In genomic region chr3:10758304-10759037, GRCh38 we compare ENCODE assay signal across 10 cellular contexts. TPM values are rescaled to one million over a fixed set of nuclear protein-coding genes. Genes with fewer than 3 reads are reported as not detected.
DNase-seq lines count a peak whose midpoint lies in the region; ATAC-seq and TF ChIP-seq lines count a peak whose summit lies in the region.
"Had no signal": no experiment of that assay in that cellular context is flagged by ENCODE, and none has a peak within 500 bp of the region (broad histone marks: within the 10 kb centered on the region; RNA-seq: fewer than 3 reads in every experiment).

No MANE protein-coding gene starts in this region.

- H3K27me3 ChIP-seq in CD8-positive, alpha-beta T cell (ENCODE audit: insufficient read depth, low read length): peaks cover 4% of the 10 kb centered on the region
- no peaks in the 10 kb centered on the region for H3K27me3 ChIP-seq in MG63

- peak; percentile 46 for ATAC-seq in CD8-positive, alpha-beta T cell
- ATAC-seq in T-cell (replicated peaks in 1 of 4): peak; percentile 55 to 68 (median 62)
- no peak for ATAC-seq in HG02885 (IDR thresholded peaks at IDR 0.05; ENCODE audit: poor library complexity, unreplicated experiment)

- intact Hi-C loops in CD8-positive, alpha-beta T cell (cut with DNase I, micrococcal nuclease): loop anchor here in 1 of 2 experiments (2.0 to 10.0 kb wide), 2 partner anchors 576 to 1046 kb away; no protein-coding TSS in a partner anchor

- H3K27ac ChIP-seq in CD8-positive, alpha-beta T cell (ENCODE audit: low read depth, low read length): no peak overlapping the region
- H3K27ac ChIP-seq: SK-N-MC had no signal

- H3K4me1 Mint-ChIP-seq in CD8-positive, alpha-beta T cell (ENCODE audit: low read depth): no peaks in the 10 kb centered on the region
- H3K4me1 Mint-ChIP-seq in T-cell: no peaks in the 10 kb centered on the region
- H3K4me1 Mint-ChIP-seq in brain: peaks cover 27% of the 10 kb centered on the region

- DNase-seq in CD8-positive, alpha-beta T cell: peak in 6 of 7 experiments; percentile 7 to 54 (median 30)
- DNase-seq in GM19240 (ENCODE audit: insufficient read length, low spot score) (peak; percentile 85), MG63 (peak; percentile 49), T-cell (peak in 25 of 34 experiments; percentile 6 to 40 (median 15)), inferior parietal cortex (ENCODE audit: extremely low spot score) (peak; percentile 81)
- DNase-seq in stimulated activated CD4-positive, alpha-beta T cell treated with anti-CD3 and anti-CD28 coated beads, Interleukin-15, amount 100 ng/mL, for 24 hours: peak; percentile 66

- CTCF ChIA-PET in CD8-positive, alpha-beta T cell (lab: Charles Lee): interaction anchor here (0.6 to 2.1 kb wide), 8 partner anchors 9 to 1722 kb away, joined by 3 to 9 read pairs (median 6); no protein-coding TSS in a partner anchor
- CTCF ChIA-PET in T-cell (lab: Charles Lee): interaction anchor here (0.6 to 2.1 kb wide), 3 partner anchors 10 to 692 kb away, joined by 3 to 4 read pairs (median 3); no protein-coding TSS in a partner anchor

- H3K9me3 Mint-ChIP-seq in CD8-positive, alpha-beta T cell: no peaks in the 10 kb centered on the region
- no peaks in the 10 kb centered on the region for H3K9me3 Mint-ChIP-seq in T-cell
- peaks cover 0 to 16% (median 2%) of the 10 kb centered on the region in 5 experiments for H3K9me3 Mint-ChIP-seq in brain
- H3K9me3 Mint-ChIP-seq: stimulated activated naive CD8-positive, alpha-beta T cell treated with anti-CD3 and anti-CD28 coated beads, Interleukin-15, Interleukin-2, amounts not matched to agents 100 ng/mL and 50 ng/mL, for 24 hours had no signal

- H3K9me3 ChIP-seq in CD8-positive, alpha-beta T cell (ENCODE audit: low read length): no peaks in the 10 kb centered on the region
- H3K9me3 ChIP-seq in MG63: no peaks in the 10 kb centered on the region

- H3K4me3 Mint-ChIP-seq in CD8-positive, alpha-beta T cell: no peak overlapping the region
- H3K4me3 Mint-ChIP-seq in T-cell (no peak overlapping the region), brain (peak overlapping the region in 1 of 5 experiments; percentile 2)
- H3K4me3 Mint-ChIP-seq: stimulated activated naive CD8-positive, alpha-beta T cell treated with anti-CD3 and anti-CD28 coated beads, Interleukin-15, Interleukin-2, amounts not matched to agents 100 ng/mL and 50 ng/mL, for 24 hours had no signal

- TF ChIP-seq CTCF in CD8-positive, alpha-beta T cell (IDR thresholded peaks at IDR 0.05): peak; percentile 61
- peak; percentile 90 to 91 for TF ChIP-seq CTCF in brain (conservative IDR thresholded peaks at IDR 0.05)

- no peak overlapping the region for H3K27ac Mint-ChIP-seq in CD8-positive, alpha-beta T cell
- H3K27ac Mint-ChIP-seq in T-cell (no peak overlapping the region), brain (peak overlapping the region in 2 of 5 experiments; percentile 33 to 60)
- H3K27ac Mint-ChIP-seq: stimulated activated naive CD8-positive, alpha-beta T cell treated with anti-CD3 and anti-CD28 coated beads, Interleukin-15, Interleukin-2, amounts not matched to agents 100 ng/mL and 50 ng/mL, for 24 hours had no signal

- no peaks in the 10 kb centered on the region for H3K36me3 Mint-ChIP-seq in CD8-positive, alpha-beta T cell
- H3K36me3 Mint-ChIP-seq in T-cell (no peaks in the 10 kb centered on the region), brain (no peaks in the 10 kb centered on the region)

- H3K4me3 ChIP-seq in CD8-positive, alpha-beta T cell (ENCODE audit: low read depth, low read length): no peak overlapping the region
- no peak overlapping the region for H3K4me3 ChIP-seq in MG63
- H3K4me3 ChIP-seq: SK-N-MC had no signal

- peaks cover 36% of the 10 kb centered on the region for H3K27me3 Mint-ChIP-seq in CD8-positive, alpha-beta T cell (ENCODE audit: low read depth)
- peaks cover 47 to 56% of the 10 kb centered on the region in 2 donors for H3K27me3 Mint-ChIP-seq in T-cell
- H3K27me3 Mint-ChIP-seq in brain: peaks cover 44% of the 10 kb centered on the region

- H3K36me3 ChIP-seq in CD8-positive, alpha-beta T cell (ENCODE audit: insufficient read depth, low read length): no peaks in the 10 kb centered on the region
- no peaks in the 10 kb centered on the region for H3K36me3 ChIP-seq in MG63

- POLR2A ChIA-PET in CD8-positive, alpha-beta T cell (lab: Charles Lee): no interaction called here
- POLR2A ChIA-PET in T-cell (lab: Charles Lee): no interaction called here

- no peaks in the 10 kb centered on the region for H3K4me1 ChIP-seq in CD8-positive, alpha-beta T cell (ENCODE audit: insufficient read depth, low read length)

RNA-seq across cellular contexts. Expression of gene SLC6A11, which starts 57.6 kb away (rescaled TPM):
- total RNA-seq in CD8-positive, alpha-beta T cell: not detected
- total RNA-seq in MG63 (2014; rRNA removed; shearing (Covaris generic); ENCODE audit: low replicate concordance): 0.94 and 0.95 TPM in 2 replicates
- not detected for total RNA-seq in T-cell
- 10.3 TPM for polyA plus RNA-seq in brain (ENCODE audit: insufficient read depth, low read depth, low replicate concordance)

Comparison
In these comparisons a context has a peak if more than half of its experiments do, and no peak if none do; other contexts are left out.
1. DNase-seq: peak in every context shown above with its lines; median percentile 85 in GM19240; 81 in inferior parietal cortex; 66 in stimulated activated CD4-positive, alpha-beta T cell treated with anti-CD3 and anti-CD28 coated beads, Interleukin-15, amount 100 ng/mL, for 24 hours; 49 in MG63; 30 in CD8-positive, alpha-beta T cell; 15 in T-cell.